13 cellular contexts compared by ENCODE assay signal in the genomic region with DNA sequence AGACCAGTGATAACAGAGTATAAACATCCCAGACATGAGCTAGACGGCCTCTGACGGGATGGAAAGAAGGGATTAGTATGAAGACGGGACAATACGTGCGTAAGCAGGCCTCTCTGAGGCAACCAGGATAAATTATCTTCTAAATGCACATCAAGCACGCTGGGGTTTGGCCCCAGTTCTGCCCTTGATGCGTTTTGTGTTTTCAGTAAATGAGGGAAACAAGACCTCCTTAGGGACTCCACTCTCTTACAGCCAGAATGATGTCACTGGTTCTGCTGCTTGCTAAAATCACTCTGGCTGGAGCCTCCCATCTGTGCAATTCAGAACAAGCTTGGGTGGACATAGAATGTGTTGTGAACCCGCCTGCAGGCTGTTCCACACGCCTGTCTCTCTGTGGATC.
DNase-seq lines count a peak whose midpoint lies in the region; ATAC-seq and TF ChIP-seq lines count a peak whose summit lies in the region.
"Had no signal": no experiment of that assay in that cellular context is flagged by ENCODE, and none has a peak within 500 bp of the region (broad histone marks: within the 10 kb centered on the region; RNA-seq: fewer than 3 reads in every experiment).

No MANE protein-coding gene starts in this region.

- no peak overlapping the region for H3K4me3 Mint-ChIP-seq in activated CD8-positive, alpha-beta T cell treated with anti-CD3 and anti-CD28 coated beads for 36 hours
- H3K4me3 Mint-ChIP-seq: activated naive CD8-positive, alpha-beta T cell treated with anti-CD3 and anti-CD28 coated beads for 36 hours; dendritic cell treated with granulocyte-macrophage colony-stimulating factor and Interleukin-4, amounts not matched to agents 40 ng/mL and 50 ng/mL, for 4 days had no signal

- H3K27ac Mint-ChIP-seq in activated CD8-positive, alpha-beta T cell treated with anti-CD3 and anti-CD28 coated beads for 36 hours = no peak overlapping the region
- H3K27ac Mint-ChIP-seq: activated naive CD8-positive, alpha-beta T cell treated with anti-CD3 and anti-CD28 coated beads for 36 hours; dendritic cell treated with granulocyte-macrophage colony-stimulating factor and Interleukin-4, amounts not matched to agents 40 ng/mL and 50 ng/mL, for 4 days had no signal

- no peak for TF ChIP-seq CTCF in BE2C (IDR thresholded peaks at IDR 0.05; ENCODE audit: low read depth, low read length)
- TF ChIP-seq CTCF in activated CD8-positive, alpha-beta T cell treated with anti-CD3 and anti-CD28 coated beads for 36 hours (IDR thresholded peaks at IDR 0.05) = no peak

- H3K9me3 ChIP-seq in BE2C = no peaks in the 10 kb centered on the region
- H3K9me3 ChIP-seq: HAP-1 had no signal

- CTCF ChIA-PET in activated CD8-positive, alpha-beta T cell treated with anti-CD3 and anti-CD28 coated beads for 36 hours (lab: Charles Lee) = interaction anchor here (0.5 kb wide), 1 partner anchor 746 kb away, joined by 3 read pairs; no protein-coding TSS in a partner anchor

- POLR2A ChIA-PET in activated CD8-positive, alpha-beta T cell treated with anti-CD3 and anti-CD28 coated beads for 36 hours (lab: Charles Lee) = no interaction called here

- H3K36me3 ChIP-seq in BE2C = no peaks in the 10 kb centered on the region
- H3K36me3 ChIP-seq: HAP-1 had no signal

- peak overlapping the region; percentile 16 for H3K4me3 ChIP-seq in BE2C (ENCODE audit: low read depth, low read length)
- H3K4me3 ChIP-seq: HAP-1 had no signal

- H3K4me1 ChIP-seq in BE2C = peaks cover 35% of the 10 kb centered on the region
- H3K4me1 ChIP-seq: HAP-1 had no signal

- ATAC-seq in left ventricle myocardium superior = peak; percentile 96
- ATAC-seq in sciatic nerve = peak; percentile 96
- no peak for ATAC-seq in activated CD8-positive, alpha-beta T cell treated with anti-CD3 and anti-CD28 coated beads for 36 hours
- ATAC-seq in GM18858 (IDR thresholded peaks at IDR 0.05; ENCODE audit: unreplicated experiment) = no peak

- no peaks in the 10 kb centered on the region for H3K9me3 Mint-ChIP-seq in activated CD8-positive, alpha-beta T cell treated with anti-CD3 and anti-CD28 coated beads for 36 hours
- H3K9me3 Mint-ChIP-seq: activated naive CD8-positive, alpha-beta T cell treated with anti-CD3 and anti-CD28 coated beads for 36 hours; dendritic cell treated with granulocyte-macrophage colony-stimulating factor and Interleukin-4, amounts not matched to agents 40 ng/mL and 50 ng/mL, for 4 days had no signal

- intact Hi-C loops in left ventricle myocardium superior (cut with micrococcal nuclease) = no loop called here
- intact Hi-C loops in sciatic nerve (cut with DNase I) = no loop called here
- intact Hi-C loops in activated CD8-positive, alpha-beta T cell treated with anti-CD3 and anti-CD28 coated beads for 36 hours (cut with micrococcal nuclease) = no loop called here

- DNase-seq in BE2C (peak; percentile 54), amniotic epithelial cell (ENCODE audit: low read depth) (peak; percentile 91), left ventricle myocardium superior (peak; percentile 82), sciatic nerve (ENCODE audit: low spot score) (peak; percentile 80), globus pallidus (ENCODE audit: low spot score) (no peak), NCI-H446 treated with DMSO at 0.1 percent for 48 hours (lab: John Stamatoyannopoulos, UW) (no peak)
- no peak for DNase-seq in activated CD8-positive, alpha-beta T cell treated with anti-CD3 and anti-CD28 coated beads for 36 hours
- DNase-seq: activated naive CD8-positive, alpha-beta T cell treated with anti-CD3 and anti-CD28 coated beads for 36 hours; NCI-H526; SHP77 had no signal

- H3K36me3 Mint-ChIP-seq in activated CD8-positive, alpha-beta T cell treated with anti-CD3 and anti-CD28 coated beads for 36 hours (ENCODE audit: low read depth) = no peaks in the 10 kb centered on the region
- H3K36me3 Mint-ChIP-seq: activated naive CD8-positive, alpha-beta T cell treated with anti-CD3 and anti-CD28 coated beads for 36 hours had no signal

- H3K4me1 Mint-ChIP-seq in activated CD8-positive, alpha-beta T cell treated with anti-CD3 and anti-CD28 coated beads for 36 hours (ENCODE audit: low read depth) = no peaks in the 10 kb centered on the region
- H3K4me1 Mint-ChIP-seq: activated naive CD8-positive, alpha-beta T cell treated with anti-CD3 and anti-CD28 coated beads for 36 hours had no signal

- H3K27me3 Mint-ChIP-seq in activated CD8-positive, alpha-beta T cell treated with anti-CD3 and anti-CD28 coated beads for 36 hours = peaks cover 8% of the 10 kb centered on the region
- H3K27me3 Mint-ChIP-seq: activated naive CD8-positive, alpha-beta T cell treated with anti-CD3 and anti-CD28 coated beads for 36 hours had no signal

- H3K27me3 ChIP-seq in BE2C = no peaks in the 10 kb centered on the region

Comparison
In these comparisons a context has a peak if more than half of its experiments do, and no peak if none do; other contexts are left out.
1. DNase-seq: peak in BE2C (single experiment), amniotic epithelial cell (single experiment), left ventricle myocardium superior (single experiment) and sciatic nerve (single experiment); none in globus pallidus (single experiment), NCI-H446 treated with DMSO at 0.1 percent for 48 hours (single experiment) and activated CD8-positive, alpha-beta T cell treated with anti-CD3 and anti-CD28 coated beads for 36 hours (single experiment).
2. ATAC-seq: peak in left ventricle myocardium superior (single experiment) and sciatic nerve (single experiment); none in activated CD8-positive, alpha-beta T cell treated with anti-CD3 and anti-CD28 coated beads for 36 hours (single experiment) and GM18858 (single experiment).